ENCODE assay signal across 7 cellular contexts in the genomic region with DNA sequence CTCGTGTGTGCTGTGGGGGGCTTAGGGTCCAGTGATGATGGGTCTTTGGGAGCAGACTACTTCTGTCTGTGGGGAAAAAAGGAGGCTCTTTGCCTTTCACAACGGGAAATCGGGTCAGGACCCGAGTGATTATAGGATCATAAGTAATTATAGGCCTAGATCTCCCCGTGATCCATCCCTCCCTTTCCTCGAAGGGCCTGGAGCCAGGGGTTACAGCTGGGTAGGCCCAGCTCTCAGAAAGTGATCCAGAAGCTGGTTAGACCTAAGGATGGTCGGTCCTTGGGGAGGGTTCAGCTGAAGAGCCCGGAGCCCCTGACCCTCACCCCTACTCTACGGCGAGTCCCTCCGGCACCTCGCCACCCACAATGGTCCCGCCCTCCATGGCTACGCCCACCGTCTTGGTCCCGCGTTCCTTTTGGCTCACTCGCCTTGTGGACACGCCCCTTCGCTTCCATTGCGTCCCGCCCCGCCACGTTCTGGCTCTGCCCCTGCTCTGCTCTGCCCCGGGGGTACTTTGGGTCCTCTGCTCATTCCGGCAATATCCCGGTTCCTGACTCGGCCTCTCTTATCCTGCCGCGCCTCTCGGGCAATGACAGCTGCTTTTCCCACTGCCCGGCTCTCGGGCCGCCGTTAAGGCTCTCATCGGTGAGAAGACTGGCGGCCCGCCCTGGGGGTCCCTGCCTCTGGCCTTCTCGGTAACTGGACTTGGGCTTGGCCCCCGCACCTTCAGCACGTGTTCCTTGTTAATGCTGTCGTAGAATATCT. TPM values are rescaled to one million over a fixed set of nuclear protein-coding genes. Genes with fewer than 3 reads are reported as not detected.
DNase-seq lines count a peak whose midpoint lies in the region; ATAC-seq lines count a peak whose summit lies in the region.

No MANE protein-coding gene starts in this region.

- peak overlapping the region in 1 of 2 donors; percentile 16 for H3K27ac ChIP-seq in esophagus (ENCODE audit: low read depth in 2 of 2, low read length in 1 of 2)
- peak overlapping the region; percentile 1 for H3K27ac ChIP-seq in muscle layer of duodenum (ENCODE audit: low read length)

- H3K4me3 ChIP-seq in esophagus (ENCODE audit: low read depth in 1 of 2, low read length in 2 of 2) (peak overlapping the region; percentile 45 to 56), muscle layer of duodenum (ENCODE audit: low read depth in 1 of 2, low read length in 2 of 2) (peak overlapping the region; percentile 70 to 80)

- peaks cover 4% of the 10 kb centered on the region in 2 donors for H3K4me1 ChIP-seq in esophagus (ENCODE audit: control insufficient read depth in 2 of 2, insufficient read depth in 2 of 2, low read length in 1 of 2)
- no peaks in the 10 kb centered on the region for H3K4me1 ChIP-seq in muscle layer of duodenum (ENCODE audit: control insufficient read depth in 1 of 2, insufficient read depth in 2 of 2, low read length in 2 of 2)

- no peaks in the 10 kb centered on the region for H3K27me3 ChIP-seq in esophagus (ENCODE audit: control insufficient read depth in 1 of 2, insufficient read depth in 2 of 2, low read length in 2 of 2)
- H3K27me3 ChIP-seq in muscle layer of duodenum (ENCODE audit: low read depth, low read length) = no peaks in the 10 kb centered on the region

- 3 to 4% methylated on average over 42 of the region's 42 CpGs for WGBS in esophagus, 2 donors

- H3K9me3 ChIP-seq in esophagus (ENCODE audit: control insufficient read depth in 2 of 2, insufficient read depth in 1 of 2, low read depth in 1 of 2, low read length in 1 of 2) (no peaks in the 10 kb centered on the region), muscle layer of duodenum (ENCODE audit: control insufficient read depth in 1 of 2, low read length in 2 of 2) (no peaks in the 10 kb centered on the region)

- peak; percentile 71 for DNase-seq in NCI-H748 treated with DMSO at 0.1 percent for 48 hours (lab: John Stamatoyannopoulos, UW)
- DNase-seq in activated T-cell treated with anti-CD3 and anti-CD28 coated beads for 48 hours (ENCODE audit: low read depth) = peak; percentile 79
- DNase-seq in stimulated activated CD8-positive, alpha-beta memory T cell treated with anti-CD3 and anti-CD28 coated beads, Interleukin-4, amount 100 ng/mL, for 48 hours = peak; percentile 90

- no peaks in the 10 kb centered on the region for H3K36me3 ChIP-seq in esophagus (ENCODE audit: control insufficient read depth in 2 of 2, insufficient read depth in 2 of 2, low read length in 1 of 2)
- H3K36me3 ChIP-seq in muscle layer of duodenum (ENCODE audit: control insufficient read depth in 1 of 2, insufficient read depth in 2 of 2, low read length in 2 of 2) = no peaks in the 10 kb centered on the region

- ATAC-seq in GM18508 (IDR thresholded peaks at IDR 0.05; ENCODE audit: insufficient read depth, unreplicated experiment) = peak; percentile 41
- peak; percentile 75 for ATAC-seq in HG02884 (IDR thresholded peaks at IDR 0.05; ENCODE audit: unreplicated experiment)

RNA-seq across cellular contexts. Expression of a gene that starts 5.0 kb away (rescaled TPM):
- polyA plus RNA-seq in esophagus = under 1 TPM; 0.02 to 0.18 TPM

RNA-seq across cellular contexts. Expression of a gene that starts 22.4 kb away (rescaled TPM):
- polyA plus RNA-seq in esophagus = 1 to 10 TPM in 1 of 2 donors, under 1 TPM in 1; 0.78 to 5.5 TPM
